8 cellular contexts compared by ENCODE assay signal in the genomic region with DNA sequence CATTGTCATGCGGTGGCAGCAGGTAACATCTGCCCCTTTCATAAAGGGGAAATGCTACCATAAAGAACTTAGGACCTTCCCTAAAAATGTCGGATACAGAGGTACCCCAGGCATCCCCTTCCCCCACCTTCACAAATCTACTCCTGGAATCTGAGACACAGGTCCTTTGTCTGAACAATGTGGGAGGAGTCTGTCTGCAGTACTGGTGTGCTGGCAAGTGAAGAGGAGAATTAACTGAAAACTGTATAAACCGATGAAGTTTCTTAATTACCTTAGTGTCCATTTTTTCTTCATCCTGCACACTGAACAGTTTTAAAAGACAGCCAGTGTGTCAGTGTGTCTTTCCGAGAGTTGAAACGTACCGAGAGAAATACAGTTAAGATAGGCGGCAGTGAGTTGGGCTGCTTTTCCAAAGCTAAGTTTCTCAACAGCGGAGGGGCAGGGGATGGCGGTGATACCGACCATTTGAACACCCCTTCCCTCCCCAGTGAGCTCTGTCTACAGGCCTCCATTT. TPM values are rescaled to one million over a fixed set of nuclear protein-coding genes. Genes with fewer than 3 reads are reported as not detected.
DNase-seq lines count a peak whose midpoint lies in the region; ATAC-seq and TF ChIP-seq lines count a peak whose summit lies in the region.

No MANE protein-coding gene starts in this region.

- H4K8ac ChIP-seq in H9 (replicated peaks; ENCODE audit: insufficient read length, low read depth, low read length), result no peak overlapping the region

- peaks cover 39 to 44% of the 10 kb centered on the region in 2 experiments for H3K4me1 Mint-ChIP-seq in H9
- peaks cover 43% of the 10 kb centered on the region for H3K4me1 Mint-ChIP-seq in activated CD4-positive, alpha-beta T cell treated with anti-CD3 and anti-CD28 coated beads, Interleukin-2, amount 10 ng/mL, durations not matched to agents 7 days and 5 days
- peaks cover 23 to 61% (median 50%) of the 10 kb centered on the region in 4 donors for H3K4me1 Mint-ChIP-seq in naive thymus-derived CD8-positive, alpha-beta T cell

- H2BK12ac ChIP-seq in H9 (ENCODE audit: insufficient read length, low read depth, low read length), result no peak overlapping the region

- H3T11ph ChIP-seq in H9 (ENCODE audit: low read length), result no peak overlapping the region

- peak overlapping the region; percentile 98 to 99 for H3K4me3 Mint-ChIP-seq in H9
- peak overlapping the region; percentile 90 for H3K4me3 Mint-ChIP-seq in activated CD4-positive, alpha-beta T cell treated with anti-CD3 and anti-CD28 coated beads, Interleukin-2, amount 10 ng/mL, durations not matched to agents 7 days and 5 days
- peak overlapping the region; percentile 68 to 98 (median 94) for H3K4me3 Mint-ChIP-seq in naive thymus-derived CD8-positive, alpha-beta T cell

- no peak overlapping the region for H3K23ac ChIP-seq in H9 (ENCODE audit: insufficient read length, low read depth, low read length)

- H3K27ac Mint-ChIP-seq in H9, result peak overlapping the region; percentile 19 to 99 (median 95)
- peak overlapping the region; percentile 96 for H3K27ac Mint-ChIP-seq in activated CD4-positive, alpha-beta T cell treated with anti-CD3 and anti-CD28 coated beads, Interleukin-2, amount 10 ng/mL, durations not matched to agents 7 days and 5 days
- H3K27ac Mint-ChIP-seq in naive thymus-derived CD8-positive, alpha-beta T cell, result peak overlapping the region; percentile 77 to 97 (median 94)

- H3K9me3 Mint-ChIP-seq in H9, result peaks cover 2 to 3% of the 10 kb centered on the region in 2 experiments; a peak in 3 of 5 replicates
- no peaks in the 10 kb centered on the region for H3K9me3 Mint-ChIP-seq in activated CD4-positive, alpha-beta T cell treated with anti-CD3 and anti-CD28 coated beads, Interleukin-2, amount 10 ng/mL, durations not matched to agents 7 days and 5 days
- no peaks in the 10 kb centered on the region for H3K9me3 Mint-ChIP-seq in naive thymus-derived CD8-positive, alpha-beta T cell

- no peak overlapping the region for H2AK5ac ChIP-seq in H9 (ENCODE audit: insufficient read length, low read length)

- H2BK120ac ChIP-seq in H9 (ENCODE audit: low read depth, low read length, poor library complexity, severe bottlenecking), result peak overlapping the region; percentile 63

- H3K27me3 Mint-ChIP-seq in H9 (ENCODE audit: low read depth), result no peaks in the 10 kb centered on the region; the same call in 1 of the 2 replicates
- H3K27me3 Mint-ChIP-seq in activated CD4-positive, alpha-beta T cell treated with anti-CD3 and anti-CD28 coated beads, Interleukin-2, amount 10 ng/mL, durations not matched to agents 7 days and 5 days, result no peaks in the 10 kb centered on the region
- H3K27me3 Mint-ChIP-seq in naive thymus-derived CD8-positive, alpha-beta T cell, result no peaks in the 10 kb centered on the region

- H3K36me3 Mint-ChIP-seq in H9 (ENCODE audit: insufficient read depth in 1 of 3, low read depth in 3 of 3), result peaks cover 9 to 25% (median 20%) of the 10 kb centered on the region in 3 experiments
- peaks cover 22% of the 10 kb centered on the region for H3K36me3 Mint-ChIP-seq in activated CD4-positive, alpha-beta T cell treated with anti-CD3 and anti-CD28 coated beads, Interleukin-2, amount 10 ng/mL, durations not matched to agents 7 days and 5 days (ENCODE audit: low read depth)
- no peaks in the 10 kb centered on the region for H3K36me3 Mint-ChIP-seq in naive thymus-derived CD8-positive, alpha-beta T cell

- H3K4me3 ChIP-seq in epithelial cell of proximal tubule (ENCODE audit: low read depth, low read length), result peak overlapping the region; percentile 91

- peak; percentile 11 for DNase-seq in AG20443 (ENCODE audit: low spot score)
- peak; percentile 69 for DNase-seq in H9
- DNase-seq in NCI-H446 (lab: John Stamatoyannopoulos, UW), result peak; percentile 38 to 42
- DNase-seq in activated CD4-positive, alpha-beta T cell treated with anti-CD3 and anti-CD28 coated beads, Interleukin-2, amount 10 ng/mL, durations not matched to agents 7 days and 5 days, result peak; percentile 44
- DNase-seq in epithelial cell of proximal tubule (ENCODE audit: low read depth), result no peak
- DNase-seq in naive thymus-derived CD8-positive, alpha-beta T cell, result peak in 9 of 10 donors; percentile 8 to 64 (median 29)
- no peak for DNase-seq in cortex of kidney (lab: John Stamatoyannopoulos, UW)

- peak overlapping the region; percentile 91 for H3K18ac ChIP-seq in H9 (ENCODE audit: insufficient read length, low read depth, low read length)

- TF ChIP-seq CTCF in H9 (conservative IDR thresholded peaks at IDR 0.05) (no peak), epithelial cell of proximal tubule (conservative IDR thresholded peaks at IDR 0.05; ENCODE audit: low read depth, low read length) (no peak)

- no peak overlapping the region for H4K91ac ChIP-seq in H9 (ENCODE audit: insufficient read length, low read depth, low read length)

- H4K20me1 ChIP-seq in H9 (ENCODE audit: control insufficient read depth, insufficient read depth, insufficient read length), result no peaks in the 10 kb centered on the region

- no peak overlapping the region; the same call in 1 of the 2 replicates for H3K4ac ChIP-seq in H9 (ENCODE audit: low read depth, low read length)

- H3K56ac ChIP-seq in H9 (ENCODE audit: insufficient read length, low read depth, low read length), result no peak overlapping the region

- ATAC-seq in naive thymus-derived CD8-positive, alpha-beta T cell, result no peak
- no peak for ATAC-seq in HG03175 (IDR thresholded peaks at IDR 0.05; ENCODE audit: unreplicated experiment)

- H2BK20ac ChIP-seq in H9 (ENCODE audit: low read depth, low read length, poor library complexity, severe bottlenecking), result no peak overlapping the region

- WGBS in H9 (ENCODE audit: extremely low coverage, insufficient read length, low lambda C conversion rate), result no CpG with 5 or more reads among the region's 10 CpGs

- no peak overlapping the region for H2BK5ac ChIP-seq in H9 (ENCODE audit: insufficient read length, low read length)

- H2AFZ ChIP-seq in H9 (ENCODE audit: low read length), result no peak overlapping the region

- no peaks in the 10 kb centered on the region for H3K9me3 ChIP-seq in H9 (ENCODE audit: control insufficient read depth, low read depth, low read length)

- H3K79me1 ChIP-seq in H9 (ENCODE audit: insufficient read depth, low read depth, low read length, poor library complexity, severe bottlenecking), result no peaks in the 10 kb centered on the region

- peak overlapping the region; percentile 27 for H4K5ac ChIP-seq in H9 (ENCODE audit: insufficient read length, low read depth, low read length)

- H3K27ac ChIP-seq in H9 (ENCODE audit: insufficient read length, low read depth, low read length), result no peak overlapping the region

- H3K23me2 ChIP-seq in H9 (ENCODE audit: insufficient read length, low read depth, low read length, poor library complexity, severe bottlenecking), result peaks cover 7% of the 10 kb centered on the region

- H3K9ac ChIP-seq in H9 (ENCODE audit: extremely low read depth, insufficient read length, low read length), result peak overlapping the region; percentile 100

- H3K4me1 ChIP-seq in H9 (ENCODE audit: insufficient read depth, low read length), result peaks cover 3% of the 10 kb centered on the region; the same call in 1 of the 2 replicates

- H3K79me2 ChIP-seq in H9 (ENCODE audit: insufficient read depth, low read length), result peaks cover 52% of the 10 kb centered on the region

- peak overlapping the region; percentile 87 for H3K4me2 ChIP-seq in H9 (ENCODE audit: insufficient read depth, insufficient read length, low read length)

- POLR2A ChIA-PET in activated CD4-positive, alpha-beta T cell treated with anti-CD3 and anti-CD28 coated beads, Interleukin-2, amount 10 ng/mL, durations not matched to agents 7 days and 5 days (lab: Charles Lee), result interaction anchor here (0.5 to 0.7 kb wide), 2 partner anchors 214 to 441 kb away, joined by 3 read pairs; no protein-coding TSS in a partner anchor
- POLR2A ChIA-PET in naive thymus-derived CD8-positive, alpha-beta T cell (lab: Charles Lee), result interaction anchor here (0.6 to 5.3 kb wide), 9 partner anchors 9 to 317 kb away, joined by 3 to 80 read pairs (median 14); a partner anchor contains a TSS

- peak overlapping the region; percentile 97 for H3K14ac ChIP-seq in H9 (ENCODE audit: insufficient read depth, low read length)

- CTCF ChIA-PET in activated CD4-positive, alpha-beta T cell treated with anti-CD3 and anti-CD28 coated beads, Interleukin-2, amount 10 ng/mL, durations not matched to agents 7 days and 5 days (lab: Charles Lee), result interaction anchor here (0.6 to 3.4 kb wide), 3 partner anchors 9 to 34 kb away, joined by 3 to 24 read pairs (median 3); no protein-coding TSS in a partner anchor

- no peak overlapping the region for H2BK15ac ChIP-seq in H9 (ENCODE audit: low read depth, low read length)

- H3K27me3 ChIP-seq in H9 (ENCODE audit: insufficient read depth, low read length), result no peaks in the 10 kb centered on the region

RNA-seq across cellular contexts. Expression of a gene that starts 1.8 kb away (rescaled TPM):
- 98.1 and 99.2 TPM in 2 replicates for total RNA-seq in H9 (2021)
- 10 to 100 TPM; 49.6 to 58.2 TPM for total RNA-seq in activated CD4-positive, alpha-beta T cell treated with anti-CD3 and anti-CD28 coated beads, Interleukin-2, amount 10 ng/mL, durations not matched to agents 7 days and 5 days
- 47.1 and 52.4 TPM in 2 replicates for total RNA-seq in epithelial cell of proximal tubule
- total RNA-seq in naive thymus-derived CD8-positive, alpha-beta T cell, result 10 to 100 TPM; 54.3 to 57.6 TPM
- polyA plus RNA-seq in naive thymus-derived CD8-positive, alpha-beta T cell, result 1 to 10 TPM; 1.7 to 7.4 (median 6.9) TPM

Comparison
In these comparisons a context has a peak if more than half of its experiments do, and no peak if none do; other contexts are left out.
1. DNase-seq: peak in AG20443 (single experiment), H9 (single experiment), NCI-H446 (2 of 2), activated CD4-positive, alpha-beta T cell treated with anti-CD3 and anti-CD28 coated beads, Interleukin-2, amount 10 ng/mL, durations not matched to agents 7 days and 5 days (single experiment) and naive thymus-derived CD8-positive, alpha-beta T cell (9 of 10); none in epithelial cell of proximal tubule (single experiment) and cortex of kidney (single experiment).
2. Peak in every context shown above with its lines, with median percentiles within 50 percentile points of each other: H3K27ac Mint-ChIP-seq and H3K4me3 Mint-ChIP-seq.